Comparison of ENCODE assay signal across 24 cellular contexts in the genomic region with DNA sequence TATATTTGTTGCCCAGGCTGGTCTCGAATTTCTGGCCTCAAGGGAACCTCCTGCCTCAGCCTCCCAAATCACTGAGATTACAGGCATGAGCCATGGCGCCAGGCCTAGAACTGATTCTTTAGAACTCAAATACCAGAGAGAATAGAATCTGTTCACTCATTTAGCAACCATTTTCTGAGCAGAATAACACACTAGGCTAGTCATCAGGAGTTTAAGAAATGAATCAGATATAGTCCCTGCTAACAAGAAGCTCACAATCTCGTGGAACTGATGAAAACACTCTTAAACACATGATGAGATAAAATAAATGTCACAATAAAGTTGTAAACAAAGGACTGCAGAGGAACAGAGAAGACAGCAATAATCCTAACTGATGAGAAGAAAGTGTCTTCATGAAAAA. TPM values are rescaled to one million over a fixed set of nuclear protein-coding genes. Genes with fewer than 3 reads are reported as not detected.
DNase-seq lines count a peak whose midpoint lies in the region; ATAC-seq, FAIRE-seq and TF ChIP-seq lines count a peak whose summit lies in the region.
"Had no signal": no experiment of that assay in that cellular context is flagged by ENCODE, and none has a peak within 500 bp of the region (broad histone marks: within the 10 kb centered on the region; RNA-seq: fewer than 3 reads in every experiment).

No MANE protein-coding gene starts in this region.

- no peaks in the 10 kb centered on the region for H3K27me3 ChIP-seq in BJ (ENCODE audit: control insufficient read depth, insufficient read depth, low read length)
- H3K27me3 ChIP-seq: body of pancreas, pancreas, Peyer's patch had no signal

- no peaks in the 10 kb centered on the region for H3K4me1 Mint-ChIP-seq in stimulated activated naive CD8-positive, alpha-beta T cell treated with anti-CD3 and anti-CD28 coated beads, Interleukin-15, amount 100 ng/mL, for 72 hours

- intact Hi-C loops in left ventricle myocardium superior (cut with micrococcal nuclease) = no loop called here

- CTCF ChIA-PET in BJ (lab: Yijun Ruan, JAX) = interaction anchor here (1.6 kb wide), 1 partner anchor 10 kb away, joined by 3 read pairs; no protein-coding TSS in a partner anchor

- TF ChIP-seq POLR2A in H54 (IDR thresholded peaks at IDR 0.05; ENCODE audit: low read depth, low read length) = no peak

- ATAC-seq in HG02798 (IDR thresholded peaks at IDR 0.05; ENCODE audit: poor library complexity, unreplicated experiment) = no peak
- no peak for ATAC-seq in stimulated activated naive CD8-positive, alpha-beta T cell treated with anti-CD3 and anti-CD28 coated beads, Interleukin-15, amount 100 ng/mL, for 72 hours
- ATAC-seq in HG02938 (IDR thresholded peaks at IDR 0.05; ENCODE audit: unreplicated experiment) = no peak
- ATAC-seq in left ventricle myocardium superior = no peak
- ATAC-seq: activated CD4-positive, CD25-positive, alpha-beta regulatory T cell treated with anti-CD3 and anti-CD28 coated beads, Interleukin-2, amount 50 U/mL, for 24 hours; body of pancreas; pancreas had no signal

- FAIRE-seq in H54 (lab: Jason Lieb, UNC) = no peak
- FAIRE-seq: islet of Langerhans, pancreas had no signal

- no peak for TF ChIP-seq CTCF in BJ (IDR thresholded peaks at IDR 0.05; ENCODE audit: insufficient read depth, low read depth, low read length)
- TF ChIP-seq CTCF in cardiac fibroblast (IDR thresholded peaks at IDR 0.05; ENCODE audit: low read depth, low read length) = no peak

- POLR2A ChIA-PET in BJ (lab: Charles Lee) = interaction anchor here (0.6 kb wide), 1 partner anchor 53 kb away, joined by 3 read pairs; no protein-coding TSS in a partner anchor

- H3K4me3 ChIP-seq in BJ (ENCODE audit: low read depth, low read length) (no peak overlapping the region), cardiac fibroblast (replicated peaks in 1 of 2; ENCODE audit: low read depth in 2 of 2, low read length in 2 of 2) (no peak overlapping the region)
- H3K4me3 ChIP-seq: body of pancreas, lung, pancreas, Peyer's patch, skin epidermis, thoracic aorta had no signal

- no peaks in the 10 kb centered on the region for H3K27me3 Mint-ChIP-seq in stimulated activated naive CD8-positive, alpha-beta T cell treated with anti-CD3 and anti-CD28 coated beads, Interleukin-15, amount 100 ng/mL, for 72 hours

- no peaks in the 10 kb centered on the region for H3K36me3 ChIP-seq in BJ (ENCODE audit: control insufficient read depth, insufficient read depth, low read length)
- H3K36me3 ChIP-seq: pancreas, Peyer's patch, thoracic aorta had no signal

- H3K27ac Mint-ChIP-seq in stimulated activated naive CD8-positive, alpha-beta T cell treated with anti-CD3 and anti-CD28 coated beads, Interleukin-15, amount 100 ng/mL, for 72 hours = no peak overlapping the region

- no peaks in the 10 kb centered on the region for H3K9me3 Mint-ChIP-seq in stimulated activated naive CD8-positive, alpha-beta T cell treated with anti-CD3 and anti-CD28 coated beads, Interleukin-15, amount 100 ng/mL, for 72 hours
- H3K9me3 Mint-ChIP-seq: naive B cell had no signal

- H3K4me3 Mint-ChIP-seq in stimulated activated naive CD8-positive, alpha-beta T cell treated with anti-CD3 and anti-CD28 coated beads, Interleukin-15, amount 100 ng/mL, for 72 hours = no peak overlapping the region
- H3K4me3 Mint-ChIP-seq: naive B cell had no signal

- DNase-seq in BJ (ENCODE audit: low read depth) (peak; percentile 65), H54 (ENCODE audit: insufficient read length, low spot score) (peak; percentile 35), cardiac fibroblast (ENCODE audit: low read depth in 2 of 2) (peak; percentile 37 to 78), iris pigment epithelial cell (ENCODE audit: low read depth) (peak; percentile 76), left ventricle myocardium superior (no peak)
- DNase-seq in stimulated activated naive CD8-positive, alpha-beta T cell treated with anti-CD3 and anti-CD28 coated beads, Interleukin-15, amount 100 ng/mL, for 72 hours = no peak
- DNase-seq: activated CD8-positive, alpha-beta memory T cell treated with anti-CD3 and anti-CD28 coated beads, Interleukin-2, amount 50 U/mL, for 48 hours; activated naive CD4-positive, alpha-beta T cell treated with anti-CD3 and anti-CD28 coated beads, Interleukin-2, amount 50 U/mL, for 16 hours; body of pancreas; dermis blood vessel endothelial cell; naive B cell; NCI-H1694; NCI-H446; pancreas; Peyer's patch; stimulated activated CD8-positive, alpha-beta memory T cell treated with anti-CD3 and anti-CD28 coated beads, Interleukin-4, amount 100 ng/mL, for 48 hours; T1000 had no signal

RNA-seq across cellular contexts. Expression of gene ADCY9, which starts 55.8 kb away (rescaled TPM):
- 19.3 and 28.2 TPM in 2 replicates for polyA plus RNA-seq in BJ (2011; rRNA removed)
- polyA minus RNA-seq in BJ (2011; rRNA and poly(A)+ RNA removed) = 30.2 and 34.2 TPM in 2 replicates
- total RNA-seq in left ventricle myocardium superior = 53.5 TPM

Comparison
In these comparisons a context has a peak if more than half of its experiments do, and no peak if none do; other contexts are left out.
1. DNase-seq: peak in BJ (single experiment), H54 (single experiment), cardiac fibroblast (2 of 2) and iris pigment epithelial cell (single experiment); none in stimulated activated naive CD8-positive, alpha-beta T cell treated with anti-CD3 and anti-CD28 coated beads, Interleukin-15, amount 100 ng/mL, for 72 hours (0 of 2) and left ventricle myocardium superior (single experiment).